In the genomic region with DNA sequence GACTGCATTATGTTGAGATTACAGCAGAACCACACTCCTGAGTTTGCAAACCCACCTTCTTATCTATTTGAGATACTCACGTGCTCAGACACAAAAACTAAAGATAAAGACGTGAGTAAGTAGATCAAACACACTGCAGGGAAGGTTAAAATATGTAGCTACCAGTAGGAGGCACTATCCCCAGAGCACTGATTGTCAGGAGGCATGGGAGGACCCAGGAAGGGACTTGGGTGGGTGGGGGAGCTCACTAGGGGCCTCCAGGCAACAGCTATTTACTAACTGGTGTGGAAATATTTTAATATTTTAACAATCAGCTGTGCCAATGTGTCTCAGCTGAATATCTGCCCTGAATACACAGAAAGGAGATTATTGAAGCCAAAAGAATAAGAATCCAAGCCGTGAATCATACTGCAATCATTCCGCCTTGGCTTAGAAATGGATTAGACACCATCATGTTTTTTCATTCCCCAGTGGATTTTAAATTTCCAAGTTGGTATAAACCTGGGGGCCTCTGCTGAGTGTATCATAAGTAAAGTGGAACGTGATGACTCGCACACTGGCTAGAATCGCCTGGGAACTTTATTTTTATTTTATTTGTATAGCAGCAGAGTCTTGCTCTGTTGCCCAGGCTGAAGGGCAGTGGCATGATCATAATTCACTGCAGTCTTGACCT, we compare ENCODE assay signal across 22 cellular contexts.
DNase-seq lines count a peak whose midpoint lies in the region; ATAC-seq and TF ChIP-seq lines count a peak whose summit lies in the region.
"Had no signal": no experiment of that assay in that cellular context is flagged by ENCODE, and none has a peak within 500 bp of the region (broad histone marks: within the 10 kb centered on the region; RNA-seq: fewer than 3 reads in every experiment).

No MANE protein-coding gene starts in this region.

- H3K9me3 ChIP-seq in A673 (ENCODE audit: low read depth, low read length, poor library complexity, severe bottlenecking) = peaks cover 9% of the 10 kb centered on the region
- peaks cover 8% of the 10 kb centered on the region; the same call in 1 of the 2 replicates for H3K9me3 ChIP-seq in PC-3 (ENCODE audit: low read length)
- H3K9me3 ChIP-seq: body of pancreas, colonic mucosa, right lobe of liver had no signal

- H3K4me2 ChIP-seq in PC-3 (ENCODE audit: low read length) = no peak overlapping the region
- H3K4me2 ChIP-seq: A549 had no signal

- POLR2A ChIA-PET in A673 (lab: Charles Lee; ENCODE audit: low non-redundant PET) (no interaction called here), PC-3 (lab: Charles Lee; ENCODE audit: unreplicated experiment) (no interaction called here)

- no peaks in the 10 kb centered on the region for H3K9me2 ChIP-seq in PC-3 (replicated peaks; ENCODE audit: low read length)

- no peaks in the 10 kb centered on the region for H4K20me1 ChIP-seq in PC-3 (ENCODE audit: low read length)

- intact Hi-C loops in A673 (cut with micrococcal nuclease; ENCODE audit: unreplicated experiment) (no loop called here), PC-3 (cut with micrococcal nuclease) (loop anchor here (10.0 kb wide), 1 partner anchor 145 kb away; no protein-coding TSS in a partner anchor), dorsolateral prefrontal cortex (cut with DNase I) (no loop called here)

- H3K27me3 ChIP-seq in A673 (replicated peaks; ENCODE audit: insufficient read depth, low read depth, low read length, poor library complexity) = no peaks in the 10 kb centered on the region
- H3K27me3 ChIP-seq in PC-3 (ENCODE audit: low read length) = 0 out of 2 replicates have a peak, but pooled peaks cover 3% of the 10 kb centered on the region
- no peaks in the 10 kb centered on the region for H3K27me3 ChIP-seq in dorsolateral prefrontal cortex
- H3K27me3 ChIP-seq: body of pancreas, colonic mucosa, right lobe of liver had no signal

- no peak for DNase-seq in A673 (ENCODE audit: low spot score)
- peak; percentile 82 for DNase-seq in GM04503 (ENCODE audit: low read depth)
- peak; percentile 32 for DNase-seq in PC-3
- DNase-seq in fibroblast of mammary gland (ENCODE audit: low read depth) = peak; percentile 70
- DNase-seq in dorsolateral prefrontal cortex = no peak
- no peak for DNase-seq in NCI-H446 (lab: John Stamatoyannopoulos, UW)
- DNase-seq in omental fat pad (ENCODE audit: low spot score) = no peak
- DNase-seq: activated CD4-positive, CD25-positive, alpha-beta regulatory T cell treated with anti-CD3 and anti-CD28 coated beads, Interleukin-2, amount 50 U/mL, for 72 hours; activated naive CD4-positive, alpha-beta T cell treated with Interleukin-2 at 50 U/mL for 16 hours; activated T-cell treated with anti-CD3 and anti-CD28 coated beads for 4 hours; body of pancreas; colonic mucosa; left lung; NCI-H226; NK-92 treated with Interleukin-12 subunit alpha and Interleukin-12 subunit beta, amount 100 ng/mL, for 24 hours; occipital lobe; right lobe of liver; SIG-M5; stimulated activated CD4-positive, alpha-beta T cell treated with anti-CD3 and anti-CD28 coated beads, Interleukin-1b, Interleukin-23, amount 100 ng/mL, for 48 hours; stimulated activated naive CD8-positive, alpha-beta T cell treated with anti-CD3 and anti-CD28 coated beads, Interleukin-15, amount 100 ng/mL, for 72 hours had no signal

- 0 out of 2 replicates have a peak, but pooled peaks have one; percentile 20 for TF ChIP-seq CTCF in A673 (conservative IDR thresholded peaks at IDR 0.05; ENCODE audit: low read depth, low read length)
- peak; percentile 49 for TF ChIP-seq CTCF in PC-3 (conservative IDR thresholded peaks at IDR 0.05; ENCODE audit: low read depth, low read length)
- TF ChIP-seq CTCF in fibroblast of mammary gland (conservative IDR thresholded peaks at IDR 0.05; ENCODE audit: control insufficient read depth, insufficient read depth, low read depth, low read length) = peak; percentile 3
- no peak for TF ChIP-seq CTCF in dorsolateral prefrontal cortex (IDR thresholded peaks at IDR 0.05 in 54 of 56, conservative IDR thresholded peaks at IDR 0.05 in 2 of 56; ENCODE audit: low read depth in 1 of 56, partially characterized antibody in 56 of 56)
- no peak for TF ChIP-seq CTCF in omental fat pad (IDR thresholded peaks at IDR 0.05)

- no peak overlapping the region for H2AFZ ChIP-seq in PC-3 (ENCODE audit: low read length)

- H3K27ac ChIP-seq in A673 (ENCODE audit: low read depth, low read length, poor library complexity, severe bottlenecking) = no peak overlapping the region
- no peak overlapping the region for H3K27ac ChIP-seq in PC-3 (ENCODE audit: low read length)
- H3K27ac ChIP-seq in dorsolateral prefrontal cortex = no peak overlapping the region
- H3K27ac ChIP-seq: A549, body of pancreas, colonic mucosa, left lung, right lobe of liver had no signal

- no peaks in the 10 kb centered on the region for H3K36me3 ChIP-seq in A673 (ENCODE audit: insufficient read depth, low read length, poor library complexity, severe bottlenecking)
- H3K36me3 ChIP-seq in PC-3 (ENCODE audit: low read depth, low read length) = no peaks in the 10 kb centered on the region
- H3K36me3 ChIP-seq: colonic mucosa, left lung, right lobe of liver had no signal

- H3K4me1 ChIP-seq in A673 (ENCODE audit: insufficient read depth, low read length, poor library complexity, severe bottlenecking) (no peaks in the 10 kb centered on the region), PC-3 (ENCODE audit: insufficient read depth, low read length) (no peaks in the 10 kb centered on the region)
- H3K4me1 ChIP-seq: A549, body of pancreas, colonic mucosa, left lung, right lobe of liver had no signal

- H3K9ac ChIP-seq in PC-3 (ENCODE audit: low read length) = no peak overlapping the region

- no peaks in the 10 kb centered on the region for H3K79me2 ChIP-seq in PC-3 (ENCODE audit: low read length)

- no peaks in the 10 kb centered on the region for H3F3A ChIP-seq in PC-3 (ENCODE audit: low read length, unreplicated experiment)

- ATAC-seq in PC-3 = peak; percentile 54
- no peak for ATAC-seq in HG02763 (IDR thresholded peaks at IDR 0.05; ENCODE audit: unreplicated experiment)
- ATAC-seq in omental fat pad (ENCODE audit: low FRiP score) = no peak
- ATAC-seq: A549; body of pancreas; left lung; right lobe of liver; stimulated activated naive CD8-positive, alpha-beta T cell treated with anti-CD3 and anti-CD28 coated beads, Interleukin-15, amount 100 ng/mL, for 72 hours had no signal

- no TSS peak for BruUV-seq in A673 (replicated peaks; lab: Mats Ljungman, UMichigan)
- no TSS peak for BruUV-seq in PC-3 (replicated peaks; lab: Mats Ljungman, UMichigan)

- H3K4me3 ChIP-seq in A673 (ENCODE audit: low read depth, low read length, poor library complexity, severe bottlenecking) (no peak overlapping the region), PC-3 (ENCODE audit: low read length) (no peak overlapping the region), fibroblast of mammary gland (ENCODE audit: control insufficient read depth, low read depth, low read length) (no peak overlapping the region), dorsolateral prefrontal cortex (no peak overlapping the region)
- H3K4me3 ChIP-seq: A549, body of pancreas, colonic mucosa, left lung, right lobe of liver had no signal

- CTCF ChIA-PET in A673 (lab: Charles Lee) (interaction anchor here (0.6 to 0.7 kb wide), 3 partner anchors 142 to 284 kb away, joined by 3 to 5 read pairs (median 5); no protein-coding TSS in a partner anchor), PC-3 (lab: Charles Lee) (interaction anchor here (0.6 kb wide), 1 partner anchor 303 kb away, joined by 3 read pairs; no protein-coding TSS in a partner anchor)

Comparison
In these comparisons a context has a peak if more than half of its experiments do, and no peak if none do; other contexts are left out.
1. DNase-seq: peak in GM04503 (single experiment), PC-3 (single experiment) and fibroblast of mammary gland (single experiment); none in A673 (single experiment), dorsolateral prefrontal cortex (0 of 10), NCI-H446 (0 of 2) and omental fat pad (single experiment).
2. CTCF ChIP-seq: peak in A673 (single experiment), PC-3 (single experiment) and fibroblast of mammary gland (single experiment); none in dorsolateral prefrontal cortex (0 of 56) and omental fat pad (0 of 3).